In the genomic region with DNA sequence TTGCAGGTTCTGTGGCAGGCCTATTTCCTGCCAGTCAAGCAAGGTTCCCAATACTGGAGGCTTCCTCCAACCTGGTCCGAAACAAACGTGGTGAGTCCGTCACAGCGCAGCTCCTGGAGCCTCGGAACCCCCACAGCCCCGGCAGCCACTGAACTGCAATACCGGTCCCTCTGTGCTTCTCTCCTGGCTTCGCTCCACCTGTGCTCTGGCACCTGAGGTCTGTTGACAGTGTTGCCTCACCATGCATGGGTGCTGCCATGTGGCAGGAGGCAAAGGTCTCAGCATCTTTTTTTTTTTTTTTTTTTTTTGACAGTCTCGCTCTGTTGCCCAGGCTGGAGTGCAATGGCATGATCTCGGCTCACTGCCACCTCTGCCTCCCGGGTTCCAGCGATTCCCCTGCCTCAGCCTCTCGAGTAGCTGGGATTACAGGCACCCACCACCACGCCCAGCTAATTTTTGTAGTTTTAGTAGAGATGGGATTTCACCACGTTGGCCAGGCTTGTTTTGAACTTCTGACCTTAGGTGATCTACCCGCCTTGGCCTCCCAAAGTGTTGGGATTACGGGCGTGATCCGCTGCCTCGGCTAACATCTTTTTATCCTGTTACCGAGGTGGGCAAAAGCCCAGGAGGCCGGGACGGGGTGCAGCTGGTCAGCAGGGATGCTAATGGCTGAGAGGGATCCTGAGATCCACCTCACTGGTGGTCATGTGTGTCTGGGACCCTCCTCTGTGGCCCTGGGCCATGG, we compare ENCODE assay signal across 32 cellular contexts. TPM values are rescaled to one million over a fixed set of nuclear protein-coding genes. Genes with fewer than 3 reads are reported as not detected.
DNase-seq lines count a peak whose midpoint lies in the region; ATAC-seq and TF ChIP-seq lines count a peak whose summit lies in the region.
"Had no signal": no experiment of that assay in that cellular context is flagged by ENCODE, and none has a peak within 500 bp of the region (broad histone marks: within the 10 kb centered on the region; RNA-seq: fewer than 3 reads in every experiment).

No MANE protein-coding gene starts in this region.

- H3K36me3 ChIP-seq in OCI-LY3 (replicated peaks; ENCODE audit: low read depth, low read length), result no peaks in the 10 kb centered on the region
- H3K36me3 ChIP-seq: colonic mucosa, neutrophil, tibial nerve had no signal

- H3K27me3 ChIP-seq in OCI-LY3 (ENCODE audit: low read depth, low read length), result peaks cover 28% of the 10 kb centered on the region; the same call in 1 of the 2 replicates
- H3K27me3 ChIP-seq: tibial nerve had no signal

- DNase-seq in DMS79 treated with DMSO at 0.1 percent for 48 hours (lab: John Stamatoyannopoulos, UW), result peak; percentile 19
- DNase-seq in DMS79 (lab: John Stamatoyannopoulos, UW), result no peak
- DNase-seq in left lobe of liver (ENCODE audit: low spot score), result peak; percentile 97
- peak; percentile 53 for DNase-seq in sciatic nerve (ENCODE audit: low spot score)
- no peak for DNase-seq in activated naive CD4-positive, alpha-beta T cell treated with Interleukin-2 at 50 U/mL for 16 hours
- DNase-seq: 8988T; activated CD4-positive, alpha-beta T cell treated with anti-CD3 and anti-CD28 coated beads, Interleukin-2, amount 50 U/mL, for 4 hours; activated CD4-positive, CD25-positive, alpha-beta regulatory T cell; activated naive CD4-positive, alpha-beta T cell treated with anti-CD3 and anti-CD28 coated beads, Interleukin-2, amount 10 ng/mL, durations not matched to agents 7 days and 5 days; amygdala; CD4-positive, alpha-beta memory T cell; colonic mucosa; effector CD8-positive, alpha-beta T cell; naive B cell; NCI-H1092; NCI-H1930; NCI-H345; NCI-H774; PC-9; SHP77 treated with DMSO at 0.1 percent for 48 hours; stimulated activated CD4-positive, alpha-beta T cell treated with anti-CD3 and anti-CD28 coated beads, Interleukin-2, amount 100 ng/mL, for 24 hours had no signal

- H3K9me3 ChIP-seq in OCI-LY3 (ENCODE audit: insufficient read depth, low read length), result no peaks in the 10 kb centered on the region
- H3K9me3 ChIP-seq: colonic mucosa, neutrophil, tibial nerve had no signal

- H3K9ac ChIP-seq in OCI-LY3 (ENCODE audit: low read length), result no peak overlapping the region

- 0 out of 2 replicates have a peak overlapping the region, but pooled peaks have one; percentile 0 for H3K4me2 ChIP-seq in OCI-LY3 (ENCODE audit: low read length)
- H3K4me2 ChIP-seq: PC-9, smooth muscle cell had no signal

- H3K4me3 ChIP-seq in OCI-LY3 (ENCODE audit: low read length), result no peak overlapping the region
- H3K4me3 ChIP-seq: colonic mucosa, PC-9, smooth muscle cell, tibial nerve had no signal

- H3K4me1 ChIP-seq in OCI-LY3 (ENCODE audit: low read length), result no peaks in the 10 kb centered on the region
- H3K4me1 ChIP-seq: colonic mucosa had no signal

- TF ChIP-seq CTCF in OCI-LY3 (IDR thresholded peaks at IDR 0.05; ENCODE audit: low read depth, low read length), result no peak

- intact Hi-C loops in sciatic nerve (cut with DNase I), result no loop called here

- no peaks in the 10 kb centered on the region for H3K79me2 ChIP-seq in OCI-LY3 (ENCODE audit: low read length)

- no peak overlapping the region for H3K27ac ChIP-seq in OCI-LY3 (ENCODE audit: low read length)
- H3K27ac ChIP-seq: colonic mucosa, epithelial cell of prostate, neutrophil, PC-9, tibial nerve had no signal

- no peaks in the 10 kb centered on the region for H4K20me1 ChIP-seq in OCI-LY3 (ENCODE audit: insufficient read depth, low read length)

- peak; percentile 38 for ATAC-seq in left lobe of liver
- ATAC-seq in sciatic nerve, result no peak
- ATAC-seq in GM21825 (IDR thresholded peaks at IDR 0.05; ENCODE audit: unreplicated experiment), result no peak
- ATAC-seq in GM21367 (IDR thresholded peaks at IDR 0.05; ENCODE audit: unreplicated experiment), result no peak

- H2AFZ ChIP-seq in OCI-LY3 (ENCODE audit: low read depth, low read length), result no peak overlapping the region
- H2AFZ ChIP-seq: PC-9 had no signal

RNA-seq across cellular contexts. Expression of a gene that starts 57.1 kb away (rescaled TPM):
- total RNA-seq in left lobe of liver (25.8 TPM), sciatic nerve (193 TPM)
- total RNA-seq: bronchial epithelial cell, H4, kidney epithelial cell, pulmonary artery endothelial cell, smooth muscle cell, tibial nerve had no signal

Comparison
In these comparisons a context has a peak if more than half of its experiments do, and no peak if none do; other contexts are left out.
1. DNase-seq: peak in DMS79 treated with DMSO at 0.1 percent for 48 hours (single experiment), left lobe of liver (single experiment) and sciatic nerve (single experiment); none in DMS79 (single experiment) and activated naive CD4-positive, alpha-beta T cell treated with Interleukin-2 at 50 U/mL for 16 hours (single experiment).